Comparison of ENCODE assay signal across 11 cellular contexts in the genomic region with DNA sequence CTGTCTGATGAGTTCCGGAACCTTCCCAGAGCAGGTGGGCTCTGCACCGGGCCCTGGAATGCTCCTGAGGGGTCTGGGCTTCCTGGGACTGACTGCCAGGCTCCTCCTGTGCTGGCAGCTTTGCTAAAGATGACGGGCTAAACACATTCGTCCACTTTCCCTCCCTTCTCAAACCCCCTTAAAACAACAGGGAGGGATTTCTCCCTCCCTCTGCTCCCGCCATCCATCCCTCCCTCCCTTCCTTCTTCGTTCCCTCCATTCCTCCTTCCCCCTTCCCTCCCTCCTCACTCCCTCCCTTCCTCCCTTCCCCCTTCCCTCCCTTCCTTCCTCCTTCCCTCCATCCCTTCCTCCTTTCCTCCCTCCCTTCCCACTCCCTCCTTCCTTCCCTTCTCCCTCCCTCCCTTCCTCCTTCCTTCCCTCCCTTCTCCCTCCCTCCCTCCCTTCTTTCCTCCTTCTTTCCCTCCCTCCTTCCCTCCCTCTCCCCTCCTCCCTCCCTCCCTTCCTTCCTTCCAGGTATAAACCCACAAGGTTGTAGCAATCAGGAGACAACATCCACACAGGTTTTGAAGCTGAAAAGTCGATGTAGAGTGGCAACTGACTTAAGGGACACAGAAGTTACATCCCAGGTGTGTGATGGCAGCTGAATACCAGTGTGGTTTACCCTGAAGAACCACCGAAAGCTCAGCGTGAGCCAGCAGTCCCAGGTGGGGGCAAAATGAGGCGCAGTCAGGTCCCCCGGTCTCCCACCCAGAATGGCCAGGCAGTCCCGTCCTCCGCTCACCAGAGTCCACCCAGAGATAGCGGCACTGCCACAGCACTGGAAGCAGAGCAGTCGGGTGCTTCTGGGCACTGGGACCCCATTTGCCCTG. TPM values are rescaled to one million over a fixed set of nuclear protein-coding genes. Genes with fewer than 3 reads are reported as not detected.
DNase-seq lines count a peak whose midpoint lies in the region; ATAC-seq, FAIRE-seq and TF ChIP-seq lines count a peak whose summit lies in the region.
"Had no signal": no experiment of that assay in that cellular context is flagged by ENCODE, and none has a peak within 500 bp of the region (broad histone marks: within the 10 kb centered on the region; RNA-seq: fewer than 3 reads in every experiment).

No MANE protein-coding gene starts in this region.

- H3K4me2 ChIP-seq in OCI-LY3 (ENCODE audit: low read length), result peak overlapping the region; percentile 96

- no peaks in the 10 kb centered on the region for H3K9me3 Mint-ChIP-seq in CD8-positive, alpha-beta memory T cell
- H3K9me3 Mint-ChIP-seq: activated B cell treated with CpG ODN at 0.5 μM for 24 hours had no signal

- CTCF ChIA-PET in CD8-positive, alpha-beta memory T cell (lab: Charles Lee), result interaction anchor here (0.9 to 1.8 kb wide), 6 partner anchors 15 to 120 kb away, joined by 3 to 7 read pairs (median 4); no protein-coding TSS in a partner anchor

- H3K4me3 ChIP-seq in CD8-positive, alpha-beta memory T cell (ENCODE audit: low read length), result peak overlapping the region; percentile 14
- peak overlapping the region; percentile 71 for H3K4me3 ChIP-seq in OCI-LY3 (ENCODE audit: low read length)
- peak overlapping the region; percentile 15 to 37 (median 34) for H3K4me3 ChIP-seq in esophagus squamous epithelium
- H3K4me3 ChIP-seq in rectal smooth muscle tissue (ENCODE audit: low read length), result peak overlapping the region; percentile 14

- H3K79me2 ChIP-seq in OCI-LY3 (ENCODE audit: low read length), result peaks cover 12% of the 10 kb centered on the region

- no peaks in the 10 kb centered on the region for H4K20me1 ChIP-seq in OCI-LY3 (ENCODE audit: insufficient read depth, low read length)

- DNase-seq in CD8-positive, alpha-beta memory T cell, result no peak
- DNase-seq in esophagus squamous epithelium (lab: John Stamatoyannopoulos, UW) (no peak), NCI-H526 (lab: John Stamatoyannopoulos, UW) (no peak), NK-92 (lab: John Stamatoyannopoulos, UW; ENCODE audit: unreplicated experiment) (no peak), frontal cortex (ENCODE audit: low spot score in 2 of 2) (no peak)
- DNase-seq: activated B cell treated with CpG ODN at 0.5 μM for 24 hours; effector CD8-positive, alpha-beta T cell had no signal

- H2AFZ ChIP-seq in OCI-LY3 (ENCODE audit: low read depth, low read length), result no peak overlapping the region

- 35 to 42% methylated on average over 11 to 13 of the region's 15 CpGs for WGBS in esophagus squamous epithelium, 2 donors

- POLR2A ChIA-PET in CD8-positive, alpha-beta memory T cell (lab: Charles Lee), result no interaction called here

- peaks cover 4 to 17% of the 10 kb centered on the region in 2 donors for H3K27me3 Mint-ChIP-seq in CD8-positive, alpha-beta memory T cell
- H3K27me3 Mint-ChIP-seq: activated B cell treated with CpG ODN at 0.5 μM for 24 hours had no signal

- peaks cover 5 to 14% (median 9%) of the 10 kb centered on the region in 3 donors for H3K4me1 Mint-ChIP-seq in CD8-positive, alpha-beta memory T cell

- intact Hi-C loops in esophagus squamous epithelium (cut with DNase I), result no loop called here

- no peaks in the 10 kb centered on the region for H3K36me3 ChIP-seq in CD8-positive, alpha-beta memory T cell (ENCODE audit: insufficient read depth, low read length)
- H3K36me3 ChIP-seq in OCI-LY3 (replicated peaks; ENCODE audit: low read depth, low read length), result peaks cover 19% of the 10 kb centered on the region
- H3K36me3 ChIP-seq in esophagus squamous epithelium, result peaks cover 0 to 18% (median under 1%) of the 10 kb centered on the region in 3 donors
- peaks cover 2% of the 10 kb centered on the region for H3K36me3 ChIP-seq in rectal smooth muscle tissue (ENCODE audit: control insufficient read depth, insufficient read depth, low read length)
- H3K36me3 ChIP-seq: uterus had no signal

- peaks cover 9% of the 10 kb centered on the region for H3K4me1 ChIP-seq in CD8-positive, alpha-beta memory T cell (ENCODE audit: insufficient read depth, low read length)
- H3K4me1 ChIP-seq in OCI-LY3 (ENCODE audit: low read length), result peaks cover 64% of the 10 kb centered on the region
- H3K4me1 ChIP-seq in esophagus squamous epithelium, result peaks cover 5 to 35% (median 7%) of the 10 kb centered on the region in 3 donors
- H3K4me1 ChIP-seq in rectal smooth muscle tissue (ENCODE audit: control insufficient read depth, insufficient read depth, low read length), result peaks cover 4% of the 10 kb centered on the region
- H3K4me1 ChIP-seq: uterus had no signal

- no peak for ATAC-seq in HG03196 (IDR thresholded peaks at IDR 0.05; ENCODE audit: unreplicated experiment)

- H3K27ac ChIP-seq in CD8-positive, alpha-beta memory T cell (ENCODE audit: low read depth, low read length), result peak overlapping the region; percentile 31
- H3K27ac ChIP-seq in OCI-LY3 (ENCODE audit: low read length) (peak overlapping the region; percentile 98), esophagus squamous epithelium (peak overlapping the region in 1 of 4 donors; percentile 59), rectal smooth muscle tissue (ENCODE audit: low read depth, low read length) (no peak overlapping the region)

- H3K9ac ChIP-seq in OCI-LY3 (ENCODE audit: low read length), result peak overlapping the region; percentile 81
- H3K9ac ChIP-seq in rectal smooth muscle tissue (ENCODE audit: low read length), result no peak overlapping the region

- no peaks in the 10 kb centered on the region for H3K27me3 ChIP-seq in CD8-positive, alpha-beta memory T cell (ENCODE audit: insufficient read depth, low read length, poor library complexity, severe bottlenecking)
- H3K27me3 ChIP-seq in OCI-LY3 (ENCODE audit: low read depth, low read length) (no peaks in the 10 kb centered on the region), esophagus squamous epithelium (peaks cover 0 to 17% (median 0%) of the 10 kb centered on the region in 4 donors), rectal smooth muscle tissue (ENCODE audit: control insufficient read depth, insufficient read depth, low read length) (no peaks in the 10 kb centered on the region)
- H3K27me3 ChIP-seq: uterus had no signal

- H3K9me3 ChIP-seq in CD8-positive, alpha-beta memory T cell (ENCODE audit: low read length), result no peaks in the 10 kb centered on the region
- H3K9me3 ChIP-seq in OCI-LY3 (ENCODE audit: insufficient read depth, low read length), result no peaks in the 10 kb centered on the region
- H3K9me3 ChIP-seq in esophagus squamous epithelium, result no peaks in the 10 kb centered on the region
- H3K9me3 ChIP-seq: uterus had no signal

- TF ChIP-seq CTCF in OCI-LY3 (IDR thresholded peaks at IDR 0.05; ENCODE audit: low read depth, low read length), result no peak
- TF ChIP-seq CTCF in esophagus squamous epithelium (IDR thresholded peaks at IDR 0.05), result no peak

- H3K27ac Mint-ChIP-seq in CD8-positive, alpha-beta memory T cell, result no peak overlapping the region
- H3K27ac Mint-ChIP-seq: activated B cell treated with CpG ODN at 0.5 μM for 24 hours had no signal

- peaks cover 0 to 9% (median 0%) of the 10 kb centered on the region in 3 donors for H3K36me3 Mint-ChIP-seq in CD8-positive, alpha-beta memory T cell

- H3K4me3 Mint-ChIP-seq in CD8-positive, alpha-beta memory T cell, result peak overlapping the region in 1 of 7 donors; percentile 68

- no peak for TF ChIP-seq POLR2A in esophagus squamous epithelium (IDR thresholded peaks at IDR 0.05)

- no peak for FAIRE-seq in frontal cortex (lab: Jason Lieb, UNC)

RNA-seq across cellular contexts. Expression of a gene that starts 18.7 kb away (rescaled TPM):
- total RNA-seq in CD8-positive, alpha-beta memory T cell, result under 1 TPM; 0.27 to 0.37 TPM
- polyA plus RNA-seq in CD8-positive, alpha-beta memory T cell, result 0.03 TPM
- total RNA-seq in esophagus squamous epithelium (1 to 10 TPM in 1 of 4 donors, under 1 TPM in 3; 0.08 to 1.3 (median 0.62) TPM), frontal cortex (19.2 TPM)

RNA-seq across cellular contexts. Expression of a gene that starts 38.5 kb away (rescaled TPM):
- total RNA-seq in CD8-positive, alpha-beta memory T cell, result 10 to 100 TPM; 19.9 to 21.0 TPM
- 4.1 TPM for polyA plus RNA-seq in CD8-positive, alpha-beta memory T cell
- 10 to 100 TPM in 3 of 4 donors, 1 to 10 TPM in 1; 7.8 to 15.3 (median 14.5) TPM for total RNA-seq in esophagus squamous epithelium
- total RNA-seq in frontal cortex, result 15.1 TPM

Comparison
In these comparisons a context has a peak if more than half of its experiments do, and no peak if none do; other contexts are left out.
1. H3K4me3 ChIP-seq: peak in every context shown above with its lines; median percentile 71 in OCI-LY3; 34 in esophagus squamous epithelium; 14 in CD8-positive, alpha-beta memory T cell; 14 in rectal smooth muscle tissue.